ENCODE assay signal across 1 cellular context in genomic region chr6:132085731-132086130, GRCh38.
TF ChIP-seq lines count a peak whose summit lies in the region.

No MANE protein-coding gene starts in this region.

TF ChIP-seq in H1, 55 proteins besides CTCF, POLR2A, EP300 and RAD21 (continued from another document):
- TF ChIP-seq, protein P1, sequence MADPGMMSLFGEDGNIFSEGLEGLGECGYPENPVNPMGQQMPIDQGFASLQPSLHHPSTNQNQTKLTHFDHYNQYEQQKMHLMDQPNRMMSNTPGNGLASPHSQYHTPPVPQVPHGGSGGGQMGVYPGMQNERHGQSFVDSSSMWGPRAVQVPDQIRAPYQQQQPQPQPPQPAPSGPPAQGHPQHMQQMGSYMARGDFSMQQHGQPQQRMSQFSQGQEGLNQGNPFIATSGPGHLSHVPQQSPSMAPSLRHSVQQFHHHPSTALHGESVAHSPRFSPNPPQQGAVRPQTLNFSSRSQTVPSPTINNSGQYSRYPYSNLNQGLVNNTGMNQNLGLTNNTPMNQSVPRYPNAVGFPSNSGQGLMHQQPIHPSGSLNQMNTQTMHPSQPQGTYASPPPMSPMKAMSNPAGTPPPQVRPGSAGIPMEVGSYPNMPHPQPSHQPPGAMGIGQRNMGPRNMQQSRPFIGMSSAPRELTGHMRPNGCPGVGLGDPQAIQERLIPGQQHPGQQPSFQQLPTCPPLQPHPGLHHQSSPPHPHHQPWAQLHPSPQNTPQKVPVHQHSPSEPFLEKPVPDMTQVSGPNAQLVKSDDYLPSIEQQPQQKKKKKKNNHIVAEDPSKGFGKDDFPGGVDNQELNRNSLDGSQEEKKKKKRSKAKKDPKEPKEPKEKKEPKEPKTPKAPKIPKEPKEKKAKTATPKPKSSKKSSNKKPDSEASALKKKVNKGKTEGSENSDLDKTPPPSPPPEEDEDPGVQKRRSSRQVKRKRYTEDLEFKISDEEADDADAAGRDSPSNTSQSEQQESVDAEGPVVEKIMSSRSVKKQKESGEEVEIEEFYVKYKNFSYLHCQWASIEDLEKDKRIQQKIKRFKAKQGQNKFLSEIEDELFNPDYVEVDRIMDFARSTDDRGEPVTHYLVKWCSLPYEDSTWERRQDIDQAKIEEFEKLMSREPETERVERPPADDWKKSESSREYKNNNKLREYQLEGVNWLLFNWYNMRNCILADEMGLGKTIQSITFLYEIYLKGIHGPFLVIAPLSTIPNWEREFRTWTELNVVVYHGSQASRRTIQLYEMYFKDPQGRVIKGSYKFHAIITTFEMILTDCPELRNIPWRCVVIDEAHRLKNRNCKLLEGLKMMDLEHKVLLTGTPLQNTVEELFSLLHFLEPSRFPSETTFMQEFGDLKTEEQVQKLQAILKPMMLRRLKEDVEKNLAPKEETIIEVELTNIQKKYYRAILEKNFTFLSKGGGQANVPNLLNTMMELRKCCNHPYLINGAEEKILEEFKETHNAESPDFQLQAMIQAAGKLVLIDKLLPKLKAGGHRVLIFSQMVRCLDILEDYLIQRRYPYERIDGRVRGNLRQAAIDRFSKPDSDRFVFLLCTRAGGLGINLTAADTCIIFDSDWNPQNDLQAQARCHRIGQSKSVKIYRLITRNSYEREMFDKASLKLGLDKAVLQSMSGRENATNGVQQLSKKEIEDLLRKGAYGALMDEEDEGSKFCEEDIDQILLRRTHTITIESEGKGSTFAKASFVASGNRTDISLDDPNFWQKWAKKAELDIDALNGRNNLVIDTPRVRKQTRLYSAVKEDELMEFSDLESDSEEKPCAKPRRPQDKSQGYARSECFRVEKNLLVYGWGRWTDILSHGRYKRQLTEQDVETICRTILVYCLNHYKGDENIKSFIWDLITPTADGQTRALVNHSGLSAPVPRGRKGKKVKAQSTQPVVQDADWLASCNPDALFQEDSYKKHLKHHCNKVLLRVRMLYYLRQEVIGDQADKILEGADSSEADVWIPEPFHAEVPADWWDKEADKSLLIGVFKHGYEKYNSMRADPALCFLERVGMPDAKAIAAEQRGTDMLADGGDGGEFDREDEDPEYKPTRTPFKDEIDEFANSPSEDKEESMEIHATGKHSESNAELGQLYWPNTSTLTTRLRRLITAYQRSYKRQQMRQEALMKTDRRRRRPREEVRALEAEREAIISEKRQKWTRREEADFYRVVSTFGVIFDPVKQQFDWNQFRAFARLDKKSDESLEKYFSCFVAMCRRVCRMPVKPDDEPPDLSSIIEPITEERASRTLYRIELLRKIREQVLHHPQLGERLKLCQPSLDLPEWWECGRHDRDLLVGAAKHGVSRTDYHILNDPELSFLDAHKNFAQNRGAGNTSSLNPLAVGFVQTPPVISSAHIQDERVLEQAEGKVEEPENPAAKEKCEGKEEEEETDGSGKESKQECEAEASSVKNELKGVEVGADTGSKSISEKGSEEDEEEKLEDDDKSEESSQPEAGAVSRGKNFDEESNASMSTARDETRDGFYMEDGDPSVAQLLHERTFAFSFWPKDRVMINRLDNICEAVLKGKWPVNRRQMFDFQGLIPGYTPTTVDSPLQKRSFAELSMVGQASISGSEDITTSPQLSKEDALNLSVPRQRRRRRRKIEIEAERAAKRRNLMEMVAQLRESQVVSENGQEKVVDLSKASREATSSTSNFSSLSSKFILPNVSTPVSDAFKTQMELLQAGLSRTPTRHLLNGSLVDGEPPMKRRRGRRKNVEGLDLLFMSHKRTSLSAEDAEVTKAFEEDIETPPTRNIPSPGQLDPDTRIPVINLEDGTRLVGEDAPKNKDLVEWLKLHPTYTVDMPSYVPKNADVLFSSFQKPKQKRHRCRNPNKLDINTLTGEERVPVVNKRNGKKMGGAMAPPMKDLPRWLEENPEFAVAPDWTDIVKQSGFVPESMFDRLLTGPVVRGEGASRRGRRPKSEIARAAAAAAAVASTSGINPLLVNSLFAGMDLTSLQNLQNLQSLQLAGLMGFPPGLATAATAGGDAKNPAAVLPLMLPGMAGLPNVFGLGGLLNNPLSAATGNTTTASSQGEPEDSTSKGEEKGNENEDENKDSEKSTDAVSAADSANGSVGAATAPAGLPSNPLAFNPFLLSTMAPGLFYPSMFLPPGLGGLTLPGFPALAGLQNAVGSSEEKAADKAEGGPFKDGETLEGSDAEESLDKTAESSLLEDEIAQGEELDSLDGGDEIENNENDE (IDR thresholded peaks at IDR 0.05; ENCODE audit: insufficient replicate concordance, low read length): no peak
- no peak for TF ChIP-seq SIX5 (IDR thresholded peaks at IDR 0.05; ENCODE audit: low read depth, low read length)
